In the genomic region with DNA sequence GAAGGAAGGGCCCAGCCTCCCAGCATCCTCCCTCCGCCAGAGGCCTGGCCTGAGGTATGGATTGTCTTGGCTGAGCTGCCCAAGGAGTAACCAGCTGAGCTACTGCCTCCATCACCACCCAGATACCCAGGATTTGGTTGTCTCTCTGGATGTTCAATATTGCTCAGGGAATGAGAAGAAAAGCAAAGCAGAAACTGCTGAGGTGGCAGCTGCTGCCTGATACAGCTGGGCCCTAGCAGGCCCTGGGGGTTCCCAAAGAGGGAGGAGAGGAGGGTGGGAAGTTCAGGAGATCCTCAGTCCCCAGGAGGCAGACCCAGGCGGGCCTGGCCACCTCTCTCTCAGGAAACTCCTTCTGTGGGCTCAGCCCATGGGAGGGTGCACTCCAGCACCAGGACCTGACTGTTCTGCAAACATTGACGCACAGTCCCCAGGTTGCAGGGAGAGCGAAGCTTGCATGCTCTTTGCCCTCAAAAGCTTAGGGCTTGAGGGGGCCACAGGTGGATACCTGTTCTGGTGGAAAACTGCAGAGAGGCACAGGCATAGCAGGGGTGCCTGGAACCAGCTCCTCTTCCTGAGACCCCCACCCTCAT, we compare ENCODE assay signal across 1 cellular context.
TF ChIP-seq lines count a peak whose summit lies in the region.

No MANE protein-coding gene starts in this region.

TF ChIP-seq in HepG2, 621 proteins besides CTCF, POLR2A, EP300 and RAD21 (continues in another document):
- TF ChIP-seq, protein P1, sequence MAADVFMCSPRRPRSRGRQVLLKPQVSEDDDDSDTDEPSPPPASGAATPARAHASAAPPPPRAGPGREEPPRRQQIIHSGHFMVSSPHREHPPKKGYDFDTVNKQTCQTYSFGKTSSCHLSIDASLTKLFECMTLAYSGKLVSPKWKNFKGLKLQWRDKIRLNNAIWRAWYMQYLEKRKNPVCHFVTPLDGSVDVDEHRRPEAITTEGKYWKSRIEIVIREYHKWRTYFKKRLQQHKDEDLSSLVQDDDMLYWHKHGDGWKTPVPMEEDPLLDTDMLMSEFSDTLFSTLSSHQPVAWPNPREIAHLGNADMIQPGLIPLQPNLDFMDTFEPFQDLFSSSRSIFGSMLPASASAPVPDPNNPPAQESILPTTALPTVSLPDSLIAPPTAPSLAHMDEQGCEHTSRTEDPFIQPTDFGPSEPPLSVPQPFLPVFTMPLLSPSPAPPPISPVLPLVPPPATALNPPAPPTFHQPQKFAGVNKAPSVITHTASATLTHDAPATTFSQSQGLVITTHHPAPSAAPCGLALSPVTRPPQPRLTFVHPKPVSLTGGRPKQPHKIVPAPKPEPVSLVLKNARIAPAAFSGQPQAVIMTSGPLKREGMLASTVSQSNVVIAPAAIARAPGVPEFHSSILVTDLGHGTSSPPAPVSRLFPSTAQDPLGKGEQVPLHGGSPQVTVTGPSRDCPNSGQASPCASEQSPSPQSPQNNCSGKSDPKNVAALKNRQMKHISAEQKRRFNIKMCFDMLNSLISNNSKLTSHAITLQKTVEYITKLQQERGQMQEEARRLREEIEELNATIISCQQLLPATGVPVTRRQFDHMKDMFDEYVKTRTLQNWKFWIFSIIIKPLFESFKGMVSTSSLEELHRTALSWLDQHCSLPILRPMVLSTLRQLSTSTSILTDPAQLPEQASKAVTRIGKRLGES (CRISPR knock-in tag; IDR thresholded peaks at IDR 0.05; ENCODE audit: borderline replicate concordance) = no peak
- TF ChIP-seq ZNF569 (CRISPR knock-in tag; IDR thresholded peaks at IDR 0.05; ENCODE audit: borderline replicate concordance) (no peak), ZFP36L1 (CRISPR knock-in tag; IDR thresholded peaks at IDR 0.05) (no peak), ZNF30 (CRISPR knock-in tag; IDR thresholded peaks at IDR 0.05) (no peak), KMT2A (CRISPR knock-in tag; IDR thresholded peaks at IDR 0.05) (no peak), TCF12 (IDR thresholded peaks at IDR 0.05) (no peak), TCF12 (CRISPR knock-in tag; IDR thresholded peaks at IDR 0.05) (no peak), NONO (IDR thresholded peaks at IDR 0.05) (no peak), NONO (CRISPR knock-in tag; conservative IDR thresholded peaks at IDR 0.05) (no peak), SOX5 (CRISPR knock-in tag; IDR thresholded peaks at IDR 0.05; ENCODE audit: borderline replicate concordance) (no peak), TCF7L2 (IDR thresholded peaks at IDR 0.05; ENCODE audit: low read depth, low read length) (no peak), GATAD2A (CRISPR knock-in tag; IDR thresholded peaks at IDR 0.05) (peak; percentile 23; the same call in 1 of the 2 replicates), NPAS2 (CRISPR knock-in tag; IDR thresholded peaks at IDR 0.05; ENCODE audit: borderline replicate concordance) (no peak), ZNF660 (CRISPR knock-in tag; IDR thresholded peaks at IDR 0.05; ENCODE audit: borderline replicate concordance, low read depth) (no peak), EHMT2 (IDR thresholded peaks at IDR 0.05; ENCODE audit: borderline replicate concordance, low read depth, low read length) (no peak), RNF2 (conservative IDR thresholded peaks at IDR 0.05; ENCODE audit: low read depth) (no peak), ZNF282 (IDR thresholded peaks at IDR 0.05; ENCODE audit: partially characterized antibody) (no peak), MAFF (IDR thresholded peaks at IDR 0.05; ENCODE audit: low read depth, low read length) (peak; percentile 59; the same call in 1 of the 2 replicates), GATA4 (IDR thresholded peaks at IDR 0.05; ENCODE audit: borderline replicate concordance, low read depth) (no peak), HOXA9 (CRISPR knock-in tag; IDR thresholded peaks at IDR 0.05; ENCODE audit: borderline replicate concordance) (no peak), FIP1L1 (IDR thresholded peaks at IDR 0.05; ENCODE audit: borderline replicate concordance, insufficient read depth, low read depth, low read length) (no peak), KLF16 (CRISPR knock-in tag; IDR thresholded peaks at IDR 0.05) (no peak), FOXA1 (IDR thresholded peaks at IDR 0.05) (no peak), FOXA1 (CRISPR knock-in tag; IDR thresholded peaks at IDR 0.05) (no peak), MYNN (CRISPR knock-in tag; IDR thresholded peaks at IDR 0.05; ENCODE audit: low read depth) (no peak), ZNF326 (CRISPR knock-in tag; IDR thresholded peaks at IDR 0.05; ENCODE audit: borderline replicate concordance) (no peak), NRL (CRISPR knock-in tag; IDR thresholded peaks at IDR 0.05; ENCODE audit: borderline replicate concordance) (no peak), MTA1 (CRISPR knock-in tag; IDR thresholded peaks at IDR 0.05; ENCODE audit: borderline replicate concordance) (no peak), CBFB (CRISPR knock-in tag; IDR thresholded peaks at IDR 0.05) (no peak), ZSCAN31 (CRISPR knock-in tag; IDR thresholded peaks at IDR 0.05; ENCODE audit: low read depth) (no peak), PPARG (CRISPR knock-in tag; conservative IDR thresholded peaks at IDR 0.05) (peak; percentile 70)
- TF ChIP-seq, protein P2, sequence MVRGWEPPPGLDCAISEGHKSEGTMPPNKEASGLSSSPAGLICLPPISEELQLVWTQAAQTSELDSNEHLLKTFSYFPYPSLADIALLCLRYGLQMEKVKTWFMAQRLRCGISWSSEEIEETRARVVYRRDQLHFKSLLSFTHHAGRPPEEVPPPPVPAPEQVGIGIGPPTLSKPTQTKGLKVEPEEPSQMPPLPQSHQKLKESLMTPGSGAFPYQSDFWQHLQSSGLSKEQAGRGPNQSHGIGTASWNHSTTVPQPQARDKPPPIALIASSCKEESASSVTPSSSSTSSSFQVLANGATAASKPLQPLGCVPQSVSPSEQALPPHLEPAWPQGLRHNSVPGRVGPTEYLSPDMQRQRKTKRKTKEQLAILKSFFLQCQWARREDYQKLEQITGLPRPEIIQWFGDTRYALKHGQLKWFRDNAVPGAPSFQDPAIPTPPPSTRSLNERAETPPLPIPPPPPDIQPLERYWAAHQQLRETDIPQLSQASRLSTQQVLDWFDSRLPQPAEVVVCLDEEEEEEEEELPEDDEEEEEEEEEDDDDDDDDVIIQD (CRISPR knock-in tag; IDR thresholded peaks at IDR 0.05; ENCODE audit: low read depth) = no peak
- TF ChIP-seq, protein P3, sequence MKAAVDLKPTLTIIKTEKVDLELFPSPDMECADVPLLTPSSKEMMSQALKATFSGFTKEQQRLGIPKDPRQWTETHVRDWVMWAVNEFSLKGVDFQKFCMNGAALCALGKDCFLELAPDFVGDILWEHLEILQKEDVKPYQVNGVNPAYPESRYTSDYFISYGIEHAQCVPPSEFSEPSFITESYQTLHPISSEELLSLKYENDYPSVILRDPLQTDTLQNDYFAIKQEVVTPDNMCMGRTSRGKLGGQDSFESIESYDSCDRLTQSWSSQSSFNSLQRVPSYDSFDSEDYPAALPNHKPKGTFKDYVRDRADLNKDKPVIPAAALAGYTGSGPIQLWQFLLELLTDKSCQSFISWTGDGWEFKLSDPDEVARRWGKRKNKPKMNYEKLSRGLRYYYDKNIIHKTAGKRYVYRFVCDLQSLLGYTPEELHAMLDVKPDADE (CRISPR knock-in tag; IDR thresholded peaks at IDR 0.05) = no peak
- TF ChIP-seq, protein P4, sequence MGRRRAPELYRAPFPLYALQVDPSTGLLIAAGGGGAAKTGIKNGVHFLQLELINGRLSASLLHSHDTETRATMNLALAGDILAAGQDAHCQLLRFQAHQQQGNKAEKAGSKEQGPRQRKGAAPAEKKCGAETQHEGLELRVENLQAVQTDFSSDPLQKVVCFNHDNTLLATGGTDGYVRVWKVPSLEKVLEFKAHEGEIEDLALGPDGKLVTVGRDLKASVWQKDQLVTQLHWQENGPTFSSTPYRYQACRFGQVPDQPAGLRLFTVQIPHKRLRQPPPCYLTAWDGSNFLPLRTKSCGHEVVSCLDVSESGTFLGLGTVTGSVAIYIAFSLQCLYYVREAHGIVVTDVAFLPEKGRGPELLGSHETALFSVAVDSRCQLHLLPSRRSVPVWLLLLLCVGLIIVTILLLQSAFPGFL (CRISPR knock-in tag; IDR thresholded peaks at IDR 0.05) = no peak
- TF ChIP-seq, protein P5, sequence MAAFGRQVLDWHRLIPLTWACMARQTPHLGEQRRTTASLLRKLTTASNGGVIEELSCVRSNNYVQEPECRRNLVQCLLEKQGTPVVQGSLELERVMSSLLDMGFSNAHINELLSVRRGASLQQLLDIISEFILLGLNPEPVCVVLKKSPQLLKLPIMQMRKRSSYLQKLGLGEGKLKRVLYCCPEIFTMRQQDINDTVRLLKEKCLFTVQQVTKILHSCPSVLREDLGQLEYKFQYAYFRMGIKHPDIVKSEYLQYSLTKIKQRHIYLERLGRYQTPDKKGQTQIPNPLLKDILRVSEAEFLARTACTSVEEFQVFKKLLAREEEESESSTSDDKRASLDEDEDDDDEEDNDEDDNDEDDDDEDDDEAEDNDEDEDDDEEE (CRISPR knock-in tag; IDR thresholded peaks at IDR 0.05) = no peak
- TF ChIP-seq, protein P6, sequence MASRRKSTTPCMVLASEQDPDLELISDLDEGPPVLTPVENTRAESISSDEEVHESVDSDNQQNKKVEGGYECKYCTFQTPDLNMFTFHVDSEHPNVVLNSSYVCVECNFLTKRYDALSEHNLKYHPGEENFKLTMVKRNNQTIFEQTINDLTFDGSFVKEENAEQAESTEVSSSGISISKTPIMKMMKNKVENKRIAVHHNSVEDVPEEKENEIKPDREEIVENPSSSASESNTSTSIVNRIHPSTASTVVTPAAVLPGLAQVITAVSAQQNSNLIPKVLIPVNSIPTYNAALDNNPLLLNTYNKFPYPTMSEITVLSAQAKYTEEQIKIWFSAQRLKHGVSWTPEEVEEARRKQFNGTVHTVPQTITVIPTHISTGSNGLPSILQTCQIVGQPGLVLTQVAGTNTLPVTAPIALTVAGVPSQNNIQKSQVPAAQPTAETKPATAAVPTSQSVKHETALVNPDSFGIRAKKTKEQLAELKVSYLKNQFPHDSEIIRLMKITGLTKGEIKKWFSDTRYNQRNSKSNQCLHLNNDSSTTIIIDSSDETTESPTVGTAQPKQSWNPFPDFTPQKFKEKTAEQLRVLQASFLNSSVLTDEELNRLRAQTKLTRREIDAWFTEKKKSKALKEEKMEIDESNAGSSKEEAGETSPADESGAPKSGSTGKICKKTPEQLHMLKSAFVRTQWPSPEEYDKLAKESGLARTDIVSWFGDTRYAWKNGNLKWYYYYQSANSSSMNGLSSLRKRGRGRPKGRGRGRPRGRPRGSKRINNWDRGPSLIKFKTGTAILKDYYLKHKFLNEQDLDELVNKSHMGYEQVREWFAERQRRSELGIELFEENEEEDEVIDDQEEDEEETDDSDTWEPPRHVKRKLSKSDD (CRISPR knock-in tag; IDR thresholded peaks at IDR 0.05; ENCODE audit: low read depth) = no peak
- TF ChIP-seq, protein P7, sequence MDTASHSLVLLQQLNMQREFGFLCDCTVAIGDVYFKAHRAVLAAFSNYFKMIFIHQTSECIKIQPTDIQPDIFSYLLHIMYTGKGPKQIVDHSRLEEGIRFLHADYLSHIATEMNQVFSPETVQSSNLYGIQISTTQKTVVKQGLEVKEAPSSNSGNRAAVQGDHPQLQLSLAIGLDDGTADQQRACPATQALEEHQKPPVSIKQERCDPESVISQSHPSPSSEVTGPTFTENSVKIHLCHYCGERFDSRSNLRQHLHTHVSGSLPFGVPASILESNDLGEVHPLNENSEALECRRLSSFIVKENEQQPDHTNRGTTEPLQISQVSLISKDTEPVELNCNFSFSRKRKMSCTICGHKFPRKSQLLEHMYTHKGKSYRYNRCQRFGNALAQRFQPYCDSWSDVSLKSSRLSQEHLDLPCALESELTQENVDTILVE (CRISPR knock-in tag; IDR thresholded peaks at IDR 0.05) = no peak
- TF ChIP-seq, protein P8, sequence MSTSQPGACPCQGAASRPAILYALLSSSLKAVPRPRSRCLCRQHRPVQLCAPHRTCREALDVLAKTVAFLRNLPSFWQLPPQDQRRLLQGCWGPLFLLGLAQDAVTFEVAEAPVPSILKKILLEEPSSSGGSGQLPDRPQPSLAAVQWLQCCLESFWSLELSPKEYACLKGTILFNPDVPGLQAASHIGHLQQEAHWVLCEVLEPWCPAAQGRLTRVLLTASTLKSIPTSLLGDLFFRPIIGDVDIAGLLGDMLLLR (CRISPR knock-in tag; IDR thresholded peaks at IDR 0.05) = no peak
- TF ChIP-seq, protein P9, sequence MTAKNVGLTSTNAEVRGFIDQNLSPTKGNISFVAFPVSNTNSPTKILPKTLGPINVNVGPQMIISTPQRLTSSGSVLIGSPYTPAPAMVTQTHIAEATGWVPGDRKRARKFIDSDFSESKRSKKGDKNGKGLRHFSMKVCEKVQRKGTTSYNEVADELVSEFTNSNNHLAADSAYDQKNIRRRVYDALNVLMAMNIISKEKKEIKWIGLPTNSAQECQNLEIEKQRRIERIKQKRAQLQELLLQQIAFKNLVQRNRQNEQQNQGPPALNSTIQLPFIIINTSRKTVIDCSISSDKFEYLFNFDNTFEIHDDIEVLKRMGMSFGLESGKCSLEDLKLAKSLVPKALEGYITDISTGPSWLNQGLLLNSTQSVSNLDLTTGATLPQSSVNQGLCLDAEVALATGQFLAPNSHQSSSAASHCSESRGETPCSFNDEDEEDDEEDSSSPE (CRISPR knock-in tag; IDR thresholded peaks at IDR 0.05) = no peak
- TF ChIP-seq, protein P10, sequence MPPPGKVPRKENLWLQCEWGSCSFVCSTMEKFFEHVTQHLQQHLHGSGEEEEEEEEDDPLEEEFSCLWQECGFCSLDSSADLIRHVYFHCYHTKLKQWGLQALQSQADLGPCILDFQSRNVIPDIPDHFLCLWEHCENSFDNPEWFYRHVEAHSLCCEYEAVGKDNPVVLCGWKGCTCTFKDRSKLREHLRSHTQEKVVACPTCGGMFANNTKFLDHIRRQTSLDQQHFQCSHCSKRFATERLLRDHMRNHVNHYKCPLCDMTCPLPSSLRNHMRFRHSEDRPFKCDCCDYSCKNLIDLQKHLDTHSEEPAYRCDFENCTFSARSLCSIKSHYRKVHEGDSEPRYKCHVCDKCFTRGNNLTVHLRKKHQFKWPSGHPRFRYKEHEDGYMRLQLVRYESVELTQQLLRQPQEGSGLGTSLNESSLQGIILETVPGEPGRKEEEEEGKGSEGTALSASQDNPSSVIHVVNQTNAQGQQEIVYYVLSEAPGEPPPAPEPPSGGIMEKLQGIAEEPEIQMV (CRISPR knock-in tag; IDR thresholded peaks at IDR 0.05; ENCODE audit: low read depth) = no peak
- TF ChIP-seq, protein P11, sequence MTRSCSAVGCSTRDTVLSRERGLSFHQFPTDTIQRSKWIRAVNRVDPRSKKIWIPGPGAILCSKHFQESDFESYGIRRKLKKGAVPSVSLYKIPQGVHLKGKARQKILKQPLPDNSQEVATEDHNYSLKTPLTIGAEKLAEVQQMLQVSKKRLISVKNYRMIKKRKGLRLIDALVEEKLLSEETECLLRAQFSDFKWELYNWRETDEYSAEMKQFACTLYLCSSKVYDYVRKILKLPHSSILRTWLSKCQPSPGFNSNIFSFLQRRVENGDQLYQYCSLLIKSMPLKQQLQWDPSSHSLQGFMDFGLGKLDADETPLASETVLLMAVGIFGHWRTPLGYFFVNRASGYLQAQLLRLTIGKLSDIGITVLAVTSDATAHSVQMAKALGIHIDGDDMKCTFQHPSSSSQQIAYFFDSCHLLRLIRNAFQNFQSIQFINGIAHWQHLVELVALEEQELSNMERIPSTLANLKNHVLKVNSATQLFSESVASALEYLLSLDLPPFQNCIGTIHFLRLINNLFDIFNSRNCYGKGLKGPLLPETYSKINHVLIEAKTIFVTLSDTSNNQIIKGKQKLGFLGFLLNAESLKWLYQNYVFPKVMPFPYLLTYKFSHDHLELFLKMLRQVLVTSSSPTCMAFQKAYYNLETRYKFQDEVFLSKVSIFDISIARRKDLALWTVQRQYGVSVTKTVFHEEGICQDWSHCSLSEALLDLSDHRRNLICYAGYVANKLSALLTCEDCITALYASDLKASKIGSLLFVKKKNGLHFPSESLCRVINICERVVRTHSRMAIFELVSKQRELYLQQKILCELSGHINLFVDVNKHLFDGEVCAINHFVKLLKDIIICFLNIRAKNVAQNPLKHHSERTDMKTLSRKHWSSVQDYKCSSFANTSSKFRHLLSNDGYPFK (CRISPR knock-in tag; IDR thresholded peaks at IDR 0.05; ENCODE audit: borderline replicate concordance) = 0 out of 2 replicates have a peak, but pooled peaks have one; percentile 31
